In the genomic region with DNA sequence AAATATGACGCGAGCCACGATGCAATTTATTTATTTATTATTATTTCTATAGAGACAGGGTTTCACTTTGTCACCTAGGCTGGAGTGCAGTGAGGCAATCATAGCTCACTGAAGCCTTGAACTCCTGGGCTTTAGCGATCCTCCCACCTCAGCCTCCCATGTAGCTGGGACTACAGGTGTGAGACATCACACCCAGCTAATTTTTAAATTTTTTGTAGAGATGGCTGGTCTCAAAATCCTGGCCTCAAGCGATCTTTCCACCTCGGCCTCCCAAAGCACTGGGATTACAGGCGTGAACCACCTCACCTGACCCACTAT, we compare ENCODE assay signal across 28 cellular contexts.
DNase-seq lines count a peak whose midpoint lies in the region; ATAC-seq and TF ChIP-seq lines count a peak whose summit lies in the region.
"Had no signal": no experiment of that assay in that cellular context is flagged by ENCODE, and none has a peak within 500 bp of the region (broad histone marks: within the 10 kb centered on the region; RNA-seq: fewer than 3 reads in every experiment).

No MANE protein-coding gene starts in this region.

- intact Hi-C loops in Caco-2 (cut with micrococcal nuclease; ENCODE audit: unreplicated experiment) (loop anchor here (1.0 to 2.0 kb wide), 5 partner anchors 8 to 52 kb away; no protein-coding TSS in a partner anchor), right lobe of liver (cut with DNase I) (loop anchor here (10.0 kb wide), 1 partner anchor 48 kb away; no protein-coding TSS in a partner anchor), stomach (cut with DNase I; ENCODE audit: low total_unique reads) (loop anchor here (10.0 kb wide), 1 partner anchor 48 kb away; no protein-coding TSS in a partner anchor)

- peak overlapping the region; percentile 48 for H3K27ac Mint-ChIP-seq in Caco-2 (ENCODE audit: unreplicated experiment)
- H3K27ac Mint-ChIP-seq in activated naive CD8-positive, alpha-beta T cell treated with anti-CD3 and anti-CD28 coated beads, Interleukin-2, amount 50 U/mL, for 24 hours = no peak overlapping the region
- H3K27ac Mint-ChIP-seq: activated naive CD4-positive, alpha-beta T cell treated with anti-CD3 and anti-CD28 coated beads, Interleukin-2, amount 50 U/mL, for 72 hours; B cell; natural killer cell; T-helper 1 cell treated with Interleukin-12 subunit alpha and Interleukin-12 subunit beta and Interleukin-4 antibody, amounts not matched to agents 30 μg/mL and 1 μg/mL, for 36 hours had no signal

- ATAC-seq in right lobe of liver (no peak), HG03460 (IDR thresholded peaks at IDR 0.05; ENCODE audit: unreplicated experiment) (no peak)
- ATAC-seq in activated naive CD8-positive, alpha-beta T cell treated with anti-CD3 and anti-CD28 coated beads, Interleukin-2, amount 50 U/mL, for 24 hours = no peak
- ATAC-seq: activated CD8-positive, alpha-beta T cell treated with anti-CD3 and anti-CD28 coated beads, Interleukin-2, amount 10 ng/mL, durations not matched to agents 7 days and 5 days; activated naive CD4-positive, alpha-beta T cell treated with anti-CD3 and anti-CD28 coated beads, Interleukin-2, amount 50 U/mL, for 72 hours; foreskin keratinocyte; natural killer cell; SK-N-SH treated with all-trans-retinoic acid at 6 μM for 48 hours; stimulated activated naive CD8-positive, alpha-beta T cell treated with anti-CD3 and anti-CD28 coated beads, Interleukin-15, Interleukin-2, amounts not matched to agents 100 U/mL and 50 U/mL, for 24 hours had no signal

- peaks cover 32% of the 10 kb centered on the region for H3K4me1 Mint-ChIP-seq in Caco-2 (ENCODE audit: low read depth, unreplicated experiment)
- H3K4me1 Mint-ChIP-seq in activated naive CD8-positive, alpha-beta T cell treated with anti-CD3 and anti-CD28 coated beads, Interleukin-2, amount 50 U/mL, for 24 hours = peaks cover 25% of the 10 kb centered on the region
- H3K4me1 Mint-ChIP-seq: B cell, natural killer cell had no signal

- H3K27me3 Mint-ChIP-seq in Caco-2 (ENCODE audit: insufficient read depth, unreplicated experiment) = no peaks in the 10 kb centered on the region
- H3K27me3 Mint-ChIP-seq in activated naive CD8-positive, alpha-beta T cell treated with anti-CD3 and anti-CD28 coated beads, Interleukin-2, amount 50 U/mL, for 24 hours = peaks cover 8% of the 10 kb centered on the region

- POLR2A ChIA-PET in Caco-2 (lab: Charles Lee) = interaction anchor here (0.5 to 1.3 kb wide), 6 partner anchors 15 to 432 kb away, joined by 3 to 9 read pairs (median 4); no protein-coding TSS in a partner anchor

- WGBS in right lobe of liver (ENCODE audit: insufficient coverage, low coverage, low lambda C conversion rate, missing lambda C conversion rate) = 68% methylated on average over 7 of the region's 7 CpGs
- 90 to 96% (median 94%) methylated on average over 7 of the region's 7 CpGs for WGBS in stomach, 5 donors

- BruUV-seq in Caco-2 (replicated peaks; lab: Mats Ljungman, UMichigan) = TSS peak; percentile 92

- no peaks in the 10 kb centered on the region for H3K9me3 Mint-ChIP-seq in Caco-2 (ENCODE audit: unreplicated experiment)
- no peaks in the 10 kb centered on the region for H3K9me3 Mint-ChIP-seq in activated naive CD8-positive, alpha-beta T cell treated with anti-CD3 and anti-CD28 coated beads, Interleukin-2, amount 50 U/mL, for 24 hours
- H3K9me3 Mint-ChIP-seq: activated naive CD4-positive, alpha-beta T cell treated with anti-CD3 and anti-CD28 coated beads, Interleukin-2, amount 50 U/mL, for 72 hours; endodermal cell; natural killer cell; T-helper 1 cell treated with Interleukin-12 subunit alpha and Interleukin-12 subunit beta and Interleukin-4 antibody, amounts not matched to agents 30 μg/mL and 1 μg/mL, for 36 hours had no signal

- H3K4me3 ChIP-seq in Caco-2 (ENCODE audit: low read depth, low read length) (no peak overlapping the region), right lobe of liver (no peak overlapping the region), stomach (no peak overlapping the region), BE2C (ENCODE audit: low read depth, low read length) (no peak overlapping the region)
- H3K4me3 ChIP-seq: esophagus squamous epithelium, mucosa of descending colon, PC-9 had no signal

- CTCF ChIA-PET in Caco-2 (lab: Charles Lee) = interaction anchor here (1.1 to 1.5 kb wide), 4 partner anchors 15 to 54 kb away, joined by 3 to 6 read pairs (median 4); no protein-coding TSS in a partner anchor

- TF ChIP-seq CTCF in Caco-2 (IDR thresholded peaks at IDR 0.05; ENCODE audit: insufficient read depth in 1 of 2, low read depth in 1 of 2, low read length in 1 of 2, severe bottlenecking in 1 of 2, unreplicated experiment in 1 of 2) (no peak), right lobe of liver (IDR thresholded peaks at IDR 0.05) (no peak), stomach (IDR thresholded peaks at IDR 0.05) (no peak), BE2C (IDR thresholded peaks at IDR 0.05; ENCODE audit: low read depth, low read length) (no peak)

- H3K27me3 ChIP-seq in Caco-2 (replicated peaks; ENCODE audit: control insufficient read depth, insufficient read depth, low read length) = no peaks in the 10 kb centered on the region
- H3K27me3 ChIP-seq in right lobe of liver = no peaks in the 10 kb centered on the region
- no peaks in the 10 kb centered on the region for H3K27me3 ChIP-seq in stomach
- H3K27me3 ChIP-seq in BE2C = no peaks in the 10 kb centered on the region
- H3K27me3 ChIP-seq: esophagus squamous epithelium, foreskin keratinocyte had no signal

- TF ChIP-seq POLR2A in right lobe of liver (IDR thresholded peaks at IDR 0.05) (no peak), stomach (IDR thresholded peaks at IDR 0.05) (no peak)

- no peaks in the 10 kb centered on the region for H3K36me3 Mint-ChIP-seq in Caco-2 (ENCODE audit: insufficient read depth, unreplicated experiment)
- no peaks in the 10 kb centered on the region for H3K36me3 Mint-ChIP-seq in activated naive CD8-positive, alpha-beta T cell treated with anti-CD3 and anti-CD28 coated beads, Interleukin-2, amount 50 U/mL, for 24 hours (ENCODE audit: low read depth)
- H3K36me3 Mint-ChIP-seq: activated naive CD4-positive, alpha-beta T cell treated with anti-CD3 and anti-CD28 coated beads, Interleukin-2, amount 50 U/mL, for 72 hours; natural killer cell had no signal

- H3K36me3 ChIP-seq in Caco-2 (ENCODE audit: control insufficient read depth, insufficient read depth, low read length) = no peaks in the 10 kb centered on the region
- H3K36me3 ChIP-seq in right lobe of liver = no peaks in the 10 kb centered on the region
- H3K36me3 ChIP-seq in stomach = no peaks in the 10 kb centered on the region
- H3K36me3 ChIP-seq in BE2C = no peaks in the 10 kb centered on the region
- H3K36me3 ChIP-seq: esophagus squamous epithelium had no signal

- DNase-seq in Caco-2 (no peak), caudate nucleus (lab: John Stamatoyannopoulos, UW) (no peak), right lobe of liver (no peak), stomach (no peak), BE2C (no peak), DMS114 treated with DMSO at 0.1 percent for 48 hours (lab: John Stamatoyannopoulos, UW; ENCODE audit: unreplicated experiment) (no peak)
- DNase-seq in activated naive CD8-positive, alpha-beta T cell treated with anti-CD3 and anti-CD28 coated beads, Interleukin-2, amount 50 U/mL, for 24 hours = no peak
- DNase-seq: activated CD8-positive, alpha-beta T cell treated with anti-CD3 and anti-CD28 coated beads, Interleukin-2, amount 10 ng/mL, durations not matched to agents 7 days and 5 days; aorta; central memory CD4-positive, alpha-beta T cell; endodermal cell; esophagus squamous epithelium; foreskin keratinocyte; HCEC 1CT; Kasumi-1; kidney glomerular epithelial cell; mucosa of descending colon; natural killer cell; NCI-H1436; NCI-H345; PC-9; stimulated activated CD4-positive, alpha-beta T cell treated with anti-CD3 and anti-CD28 coated beads, Interleukin-1b, Interleukin-23, amount 100 ng/mL, for 48 hours; stimulated activated naive CD8-positive, alpha-beta T cell treated with anti-CD3 and anti-CD28 coated beads, Interleukin-15, Interleukin-2, amounts not matched to agents 100 U/mL and 50 U/mL, for 24 hours had no signal

- H3K4me3 Mint-ChIP-seq in Caco-2 (ENCODE audit: unreplicated experiment) = no peak overlapping the region
- no peak overlapping the region for H3K4me3 Mint-ChIP-seq in activated naive CD8-positive, alpha-beta T cell treated with anti-CD3 and anti-CD28 coated beads, Interleukin-2, amount 50 U/mL, for 24 hours
- H3K4me3 Mint-ChIP-seq: activated CD8-positive, alpha-beta T cell treated with anti-CD3 and anti-CD28 coated beads, Interleukin-2, amount 10 ng/mL, durations not matched to agents 7 days and 5 days; B cell; endodermal cell; natural killer cell; T-helper 1 cell treated with Interleukin-12 subunit alpha and Interleukin-12 subunit beta and Interleukin-4 antibody, amounts not matched to agents 30 μg/mL and 1 μg/mL, for 36 hours had no signal

- H3K4me1 ChIP-seq in Caco-2 (peaks cover 39% of the 10 kb centered on the region), right lobe of liver (peaks cover 0 to 33% (median 12%) of the 10 kb centered on the region in 4 donors), stomach (peaks cover 21 to 50% (median 37%) of the 10 kb centered on the region in 4 donors), BE2C (peaks cover 47% of the 10 kb centered on the region)

- no peaks in the 10 kb centered on the region for H3K9me3 ChIP-seq in Caco-2
- H3K9me3 ChIP-seq in right lobe of liver = no peaks in the 10 kb centered on the region
- H3K9me3 ChIP-seq in stomach = no peaks in the 10 kb centered on the region
- H3K9me3 ChIP-seq in BE2C = no peaks in the 10 kb centered on the region
- H3K9me3 ChIP-seq: esophagus squamous epithelium, mucosa of descending colon had no signal

- no peak for TF ChIP-seq EP300 in stomach (IDR thresholded peaks at IDR 0.05)

- H3K27ac ChIP-seq in caudate nucleus (ENCODE audit: low read depth, low read length) (peak overlapping the region; percentile 99), right lobe of liver (peak overlapping the region; percentile 21 to 94 (median 90)), stomach (peak overlapping the region in 3 of 5 donors; percentile 49 to 97 (median 80))
- H3K27ac ChIP-seq: foreskin keratinocyte, PC-9 had no signal
